9 cellular contexts compared by ENCODE assay signal in the genomic region with DNA sequence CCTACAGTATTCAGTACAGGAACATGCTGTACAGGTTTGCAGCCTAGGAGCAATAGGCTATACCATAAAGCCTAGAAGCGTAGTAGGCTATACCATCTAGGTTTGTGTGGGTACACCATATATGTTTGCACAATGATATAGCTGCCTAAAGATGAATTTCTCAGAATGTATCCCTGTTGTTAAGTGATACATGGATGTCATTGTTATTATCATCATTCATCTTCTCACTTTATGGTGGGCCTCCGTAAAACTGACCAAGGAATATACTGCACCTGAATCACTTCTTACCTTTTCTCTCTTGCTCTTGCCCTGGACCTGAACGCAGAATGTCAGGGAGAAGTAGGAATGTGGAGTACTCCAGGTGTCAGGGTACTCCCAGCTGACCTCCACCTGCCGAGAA. TPM values are rescaled to one million over a fixed set of nuclear protein-coding genes. Genes with fewer than 3 reads are reported as not detected.
"Had no signal": no experiment of that assay in that cellular context is flagged by ENCODE, and none has a peak within 500 bp of the region (broad histone marks: within the 10 kb centered on the region; RNA-seq: fewer than 3 reads in every experiment).

No MANE protein-coding gene starts in this region.

- DNase-seq: GDM1, GF-D8 had no signal

- ATAC-seq: GM12878 had no signal

- H3K4me3 ChIP-seq: GM12878 had no signal

- FAIRE-seq: G401.6, GM12878, GM12891, GM12892, GM18507, GM19239 had no signal

RNA-seq across cellular contexts. Expression of a gene that starts 11.8 kb away (rescaled TPM):
- total RNA-seq: G401 had no signal
